Comparison of ENCODE assay signal across 25 cellular contexts in genomic region chr2:174211954-174212353, GRCh38.
"Had no signal": no experiment of that assay in that cellular context is flagged by ENCODE, and none has a peak within 500 bp of the region (broad histone marks: within the 10 kb centered on the region; RNA-seq: fewer than 3 reads in every experiment).

No MANE protein-coding gene starts in this region.

- FAIRE-seq: urothelium cell line had no signal

- H3K27ac ChIP-seq: neural progenitor cell, ovary, parathyroid adenoma, psoas muscle, right lobe of liver, sigmoid colon, stomach, thoracic aorta, thyroid gland, tibial nerve, upper lobe of left lung, vagina had no signal

- H3K4me2 ChIP-seq: neural progenitor cell had no signal

- DNase-seq: occipital lobe; ovary; posterior cingulate gyrus; psoas muscle; right cardiac atrium; right lobe of liver; sigmoid colon; small intestine; stimulated activated CD4-positive, alpha-beta T cell treated with anti-CD3 and anti-CD28 coated beads, Interleukin-15, amount 100 ng/mL, for 24 hours; stimulated activated CD4-positive, alpha-beta T cell treated with anti-CD3 and anti-CD28 coated beads, Interleukin-2, amount 100 ng/mL, for 24 hours; stimulated activated CD4-positive, alpha-beta T cell treated with anti-CD3 and anti-CD28 coated beads, Interleukin-2, amount 100 ng/mL, for 48 hours; stimulated activated CD4-positive, alpha-beta T cell treated with anti-CD3 and anti-CD28 coated beads, Interleukin-4, amount 100 ng/mL, for 24 hours; stimulated activated naive B cell treated with anti-CD40 and anti-IgM and Interleukin-4, amounts not matched to agents 10 μg/mL and 1 μg/mL and 100 μg/mL, for 72 hours; stimulated activated naive CD4-positive, alpha-beta T cell treated with Interleukin-2 at 50 U/mL for 16 hours; stomach; thyroid gland; trophoblast cell; upper lobe of left lung had no signal

- H3K27me3 ChIP-seq: neural progenitor cell, ovary, right lobe of liver, sigmoid colon, stomach, thyroid gland, tibial nerve, upper lobe of left lung, vagina had no signal

- ATAC-seq: psoas muscle; right cardiac atrium; right lobe of liver; stimulated activated effector memory CD8-positive, alpha-beta T cell treated with anti-CD3 and anti-CD28 coated beads, Interleukin-12 subunit alpha, Interleukin-12 subunit beta, amount 100 ng/mL, for 72 hours; stimulated activated naive B cell treated with anti-CD40 and anti-IgM and Interleukin-4, amounts not matched to agents 10 μg/mL and 1 μg/mL and 100 μg/mL, for 72 hours had no signal

- H3K79me2 ChIP-seq: parathyroid adenoma had no signal

- H3K4me1 ChIP-seq: neural progenitor cell, parathyroid adenoma, psoas muscle, right lobe of liver, sigmoid colon, stomach, tibial nerve, upper lobe of left lung, vagina had no signal

- H3K36me3 ChIP-seq: neural progenitor cell, ovary, right lobe of liver, sigmoid colon, stomach, thoracic aorta, thyroid gland, tibial nerve, upper lobe of left lung, vagina had no signal

- H2AFZ ChIP-seq: neural progenitor cell, parathyroid adenoma had no signal

- H3K4me3 ChIP-seq: neural progenitor cell, ovary, psoas muscle, right lobe of liver, sigmoid colon, stomach, thoracic aorta, thyroid gland, tibial nerve, upper lobe of left lung, vagina had no signal

- H3K9ac ChIP-seq: neural progenitor cell, parathyroid adenoma had no signal

- H3K9me3 ChIP-seq: ovary, psoas muscle, right lobe of liver, sigmoid colon, stomach, thoracic aorta, thyroid gland, tibial nerve, upper lobe of left lung, vagina had no signal
